In the genomic region with DNA sequence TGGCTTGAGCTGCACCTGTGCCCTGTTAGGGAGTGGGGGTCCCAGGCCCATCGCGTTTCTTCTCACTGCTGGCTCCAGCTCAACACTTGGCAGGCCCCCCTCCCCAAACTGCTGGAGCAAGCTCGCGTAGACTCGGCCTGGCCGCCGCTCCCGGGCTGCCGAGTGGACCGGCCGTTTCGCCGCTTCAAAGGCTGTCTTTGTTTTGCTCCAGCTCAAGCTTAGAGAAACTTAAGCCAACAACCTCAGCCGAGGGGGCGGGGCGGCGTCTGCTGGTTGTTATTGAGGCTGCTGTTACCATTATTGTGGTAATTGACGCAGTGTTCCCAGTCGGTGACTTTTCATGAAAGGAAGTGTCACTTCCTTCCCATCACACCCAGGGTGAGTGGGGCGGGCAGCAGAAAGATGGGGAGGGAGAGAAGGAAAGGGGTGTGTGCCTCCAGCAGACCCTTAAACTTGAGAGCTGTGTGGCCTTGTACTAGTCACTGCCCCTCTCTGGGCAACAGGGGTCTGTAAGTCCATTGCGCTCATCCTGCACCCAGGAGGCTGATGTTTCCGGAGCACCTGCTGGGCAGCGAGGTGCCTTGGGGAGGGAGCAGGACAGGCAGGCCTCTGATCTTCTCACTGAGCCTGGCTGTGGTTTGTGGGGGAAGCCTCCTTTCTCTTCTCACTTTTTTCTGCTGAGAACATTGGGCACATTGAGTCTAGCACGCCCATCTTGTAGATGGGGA, we compare ENCODE assay signal across 8 cellular contexts. TPM values are rescaled to one million over a fixed set of nuclear protein-coding genes. Genes with fewer than 3 reads are reported as not detected.
A peak's percentile ranks its signal among the peaks of the same experiment; 100 is the strongest.
DNase-seq lines count a peak whose midpoint lies in the region; ATAC-seq lines count a peak whose summit lies in the region.

No MANE protein-coding gene starts in this region.

- H3K36me3 ChIP-seq in SJCRH30 = peaks cover 13% of the 10 kb centered on the region

- no peaks in the 10 kb centered on the region for H3K9me3 ChIP-seq in SJCRH30 (replicated peaks)

- H3K27me3 ChIP-seq in SJCRH30 = no peaks in the 10 kb centered on the region

- no peak overlapping the region for H3K4me3 ChIP-seq in SJCRH30

- DNase-seq in ELF-1 (ENCODE audit: low read depth, low spot score) (peak; percentile 86), T-helper 22 cell (ENCODE audit: low read depth) (peak; percentile 83), astrocyte of the hippocampus (ENCODE audit: low read depth, low spot score) (peak; percentile 82), iris pigment epithelial cell (ENCODE audit: low read depth) (peak; percentile 59), SJCRH30 (no peak), NCI-H128 (lab: John Stamatoyannopoulos, UW; ENCODE audit: unreplicated experiment) (no peak)
- peak; percentile 83 to 84 for DNase-seq in stimulated activated CD4-positive, alpha-beta T cell treated with anti-CD3 and anti-CD28 coated beads, Interleukin-15, amount 100 ng/mL, for 48 hours (ENCODE audit: low read depth in 2 of 2)

- no peak for ATAC-seq in HG03354 (IDR thresholded peaks at IDR 0.05; ENCODE audit: poor library complexity, severe bottlenecking, unreplicated experiment)

- H3K4me1 ChIP-seq in SJCRH30 = peaks cover 18% of the 10 kb centered on the region

- no peak overlapping the region for H3K27ac ChIP-seq in SJCRH30

RNA-seq across cellular contexts. Expression of gene ARID5A, which starts 2.1 kb away (rescaled TPM):
- total RNA-seq in SJCRH30 (2014; rRNA removed; shearing (Covaris generic)) = 12.4 and 14.2 TPM in 2 replicates

RNA-seq across cellular contexts. Expression of gene NEURL3, which starts 33.5 kb away (rescaled TPM):
- total RNA-seq in SJCRH30 (2014; rRNA removed; shearing (Covaris generic)) = 0.10 TPM in 1 of 2 replicates, not detected in the other

Comparison
In these comparisons a context has a peak if more than half of its experiments do, and no peak if none do; other contexts are left out.
1. DNase-seq: peak in ELF-1 (single experiment), T-helper 22 cell (single experiment), astrocyte of the hippocampus (single experiment), iris pigment epithelial cell (single experiment) and stimulated activated CD4-positive, alpha-beta T cell treated with anti-CD3 and anti-CD28 coated beads, Interleukin-15, amount 100 ng/mL, for 48 hours (2 of 2); none in SJCRH30 (0 of 2) and NCI-H128 (single experiment).